Comparison of ENCODE assay signal across 9 cellular contexts in the genomic region with DNA sequence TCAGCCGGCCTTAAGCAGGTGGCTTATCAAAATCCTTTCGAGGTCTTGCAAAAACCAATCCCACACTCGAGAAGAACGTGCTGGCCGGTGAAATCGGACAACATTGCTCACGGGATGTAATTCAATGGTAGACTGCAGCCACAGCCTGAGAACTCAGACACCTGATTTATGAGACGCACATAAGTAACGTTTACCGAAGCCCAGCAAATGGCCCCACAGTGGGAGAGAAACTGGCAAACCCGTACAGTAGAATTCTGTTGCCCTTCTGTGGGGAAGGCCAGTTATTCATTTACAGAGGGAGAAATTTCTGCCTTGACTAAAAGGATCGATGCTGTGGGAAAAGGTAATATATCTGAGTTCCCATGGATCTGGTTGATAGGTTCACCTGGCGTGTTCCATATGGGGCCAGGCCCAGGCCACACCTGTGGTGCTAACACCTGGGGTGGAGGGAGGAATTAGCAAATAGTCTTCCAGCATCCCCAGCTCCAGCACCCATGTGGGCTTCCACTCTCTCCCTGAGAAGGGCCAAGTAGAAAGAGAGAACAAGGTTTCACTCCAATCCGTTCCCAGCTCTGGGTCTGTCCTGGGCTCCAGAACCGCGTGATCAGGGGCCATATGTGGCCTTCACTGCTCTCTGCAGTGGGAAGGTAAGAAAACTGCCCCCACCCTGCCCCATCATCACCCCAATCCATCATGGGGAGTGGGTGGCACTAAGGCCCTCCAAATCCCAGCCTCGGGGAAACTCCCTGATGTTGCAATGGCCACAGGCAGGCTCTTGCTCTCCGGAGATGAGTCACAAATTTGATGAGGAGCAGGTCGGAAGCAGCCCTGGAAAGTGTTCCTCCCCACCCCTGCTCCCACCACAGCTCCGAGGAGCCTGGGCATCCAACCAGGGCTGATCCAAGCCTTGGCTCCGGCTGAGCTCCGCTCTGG. TPM values are rescaled to one million over a fixed set of nuclear protein-coding genes. Genes with fewer than 3 reads are reported as not detected.
A peak's percentile ranks its signal among the peaks of the same experiment; 100 is the strongest.
DNase-seq lines count a peak whose midpoint lies in the region; ATAC-seq and TF ChIP-seq lines count a peak whose summit lies in the region.
"Had no signal": no experiment of that assay in that cellular context is flagged by ENCODE, and none has a peak within 500 bp of the region (broad histone marks: within the 10 kb centered on the region; RNA-seq: fewer than 3 reads in every experiment).

No MANE protein-coding gene starts in this region.

- ATAC-seq in lung (ENCODE audit: insufficient read depth, low FRiP score) (peak; percentile 80), GM21367 (IDR thresholded peaks at IDR 0.05; ENCODE audit: unreplicated experiment) (no peak)

- no peaks in the 10 kb centered on the region for H3K27me3 Mint-ChIP-seq in chondrocyte (ENCODE audit: low read depth)

- H3K36me3 Mint-ChIP-seq in chondrocyte (ENCODE audit: low read depth): no peaks in the 10 kb centered on the region

- peaks cover 0 to 9% of the 10 kb centered on the region in 2 donors for H3K9me3 ChIP-seq in lung (ENCODE audit: control insufficient read depth in 2 of 2, insufficient read depth in 1 of 2, low read length in 1 of 2)

- peak; percentile 8 for DNase-seq in SIG-M5 treated with dmso at 0.1 percent for 504 hours (lab: John Stamatoyannopoulos, UW; ENCODE audit: unreplicated experiment)
- DNase-seq in SIG-M5 (lab: John Stamatoyannopoulos, UW): no peak
- DNase-seq in chondrocyte (ENCODE audit: low spot score): no peak
- DNase-seq in lung (ENCODE audit: low spot score): no peak
- DNase-seq in stimulated activated naive CD4-positive, alpha-beta T cell (lab: John Stamatoyannopoulos, UW): no peak
- no peak for DNase-seq in inferior parietal cortex (ENCODE audit: extremely low spot score)
- DNase-seq in activated T-cell treated with anti-CD3 and anti-CD28 coated beads, Interleukin-2, amount 50 U/mL, for 1 hour: no peak
- DNase-seq: AML-193 had no signal

- no peak for TF ChIP-seq CTCF in chondrocyte (IDR thresholded peaks at IDR 0.05)
- no peak for TF ChIP-seq CTCF in lung (IDR thresholded peaks at IDR 0.05; ENCODE audit: control extremely low read depth, extremely low read depth)

- H3K36me3 ChIP-seq in lung (ENCODE audit: control insufficient read depth in 2 of 2, insufficient read depth in 2 of 2, low read length in 2 of 2): no peaks in the 10 kb centered on the region

- H3K4me1 Mint-ChIP-seq in chondrocyte (ENCODE audit: low read depth): peaks cover 17% of the 10 kb centered on the region

- H3K9me3 Mint-ChIP-seq in chondrocyte (ENCODE audit: low read depth): peaks cover 7% of the 10 kb centered on the region

- WGBS in lung, 2 donors: 80 to 89% methylated on average over 22 of the region's 22 CpGs

- H3K4me3 Mint-ChIP-seq in chondrocyte (ENCODE audit: unreplicated experiment): no peak overlapping the region

- H3K27me3 ChIP-seq in lung (ENCODE audit: control insufficient read depth, insufficient read depth): no peaks in the 10 kb centered on the region

- H3K4me1 ChIP-seq in lung (ENCODE audit: control insufficient read depth in 2 of 2, insufficient read depth in 2 of 2, low read length in 2 of 2): peaks cover 0 to 2% of the 10 kb centered on the region in 2 donors

- peak overlapping the region; percentile 27 for H3K27ac Mint-ChIP-seq in chondrocyte (ENCODE audit: unreplicated experiment)

- H3K4me3 ChIP-seq in lung: no peak overlapping the region

- no peak overlapping the region for H3K27ac ChIP-seq in lung (ENCODE audit: low read depth in 1 of 2, low read length in 1 of 2)

RNA-seq across cellular contexts. Expression of a gene that starts 12.7 kb away (rescaled TPM):
- total RNA-seq in chondrocyte (not detected in 3 replicates), lung (under 1 TPM; 0.18 to 0.23 TPM)
- 1 to 10 TPM in 1 of 2 donors, under 1 TPM in 1; 0.61 to 5.4 TPM for polyA plus RNA-seq in lung
